Comparison of ENCODE assay signal across 15 cellular contexts in the genomic region with DNA sequence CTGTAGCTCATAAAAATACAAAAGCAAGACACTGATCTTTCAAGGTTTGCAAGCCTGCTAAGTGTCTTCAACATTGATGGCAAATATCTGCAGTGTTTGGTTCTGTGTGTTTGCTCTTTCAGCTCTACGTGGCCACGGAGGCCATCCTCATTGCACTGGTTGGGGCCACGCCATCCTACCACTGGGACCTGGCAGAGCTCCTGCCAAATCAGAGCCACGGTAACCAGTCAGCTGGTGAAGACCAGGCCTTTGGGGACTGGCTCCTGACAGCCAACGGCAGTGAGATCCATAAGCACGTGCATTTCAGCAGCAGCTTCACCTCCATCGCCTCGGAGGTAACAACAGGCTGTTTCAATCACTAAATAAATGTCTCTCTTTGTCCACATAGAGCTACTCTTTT. TPM values are rescaled to one million over a fixed set of nuclear protein-coding genes. Genes with fewer than 3 reads are reported as not detected.
DNase-seq lines count a peak whose midpoint lies in the region; ATAC-seq and TF ChIP-seq lines count a peak whose summit lies in the region.
"Had no signal": no experiment of that assay in that cellular context is flagged by ENCODE, and none has a peak within 500 bp of the region (broad histone marks: within the 10 kb centered on the region; RNA-seq: fewer than 3 reads in every experiment).

No MANE protein-coding gene starts in this region.

- no peak overlapping the region for H3K4me3 ChIP-seq in neutrophil (ENCODE audit: low read depth in 1 of 2, low read length in 1 of 2)
- H3K4me3 ChIP-seq in SJCRH30: no peak overlapping the region
- H3K4me3 ChIP-seq: BLaER1, GM12878, GM23338 had no signal

- H3K27me3 ChIP-seq in neutrophil (no peaks in the 10 kb centered on the region), SJCRH30 (no peaks in the 10 kb centered on the region)
- H3K27me3 ChIP-seq: BLaER1 had no signal

- peaks cover 14 to 40% of the 10 kb centered on the region in 2 experiments for H3K4me1 ChIP-seq in neutrophil (ENCODE audit: control insufficient read depth in 1 of 2, insufficient read depth in 1 of 2, low read depth in 1 of 2, low read length in 1 of 2)
- no peaks in the 10 kb centered on the region for H3K4me1 ChIP-seq in SJCRH30
- H3K4me1 ChIP-seq: BLaER1 had no signal

- H3K9me3 ChIP-seq in neutrophil: no peaks in the 10 kb centered on the region
- no peaks in the 10 kb centered on the region for H3K9me3 ChIP-seq in SJCRH30 (replicated peaks)

- no peaks in the 10 kb centered on the region for H3K36me3 Mint-ChIP-seq in activated CD8-positive, alpha-beta T cell treated with anti-CD3 and anti-CD28 coated beads for 36 hours (ENCODE audit: low read depth)
- H3K36me3 Mint-ChIP-seq in activated CD8-positive, alpha-beta T cell treated with anti-CD3 and anti-CD28 coated beads, Interleukin-2, amount 10 ng/mL, durations not matched to agents 7 days and 5 days (ENCODE audit: low read depth): no peaks in the 10 kb centered on the region
- H3K36me3 Mint-ChIP-seq: CD4-positive, CD25-positive, alpha-beta regulatory T cell had no signal

- H3K36me3 ChIP-seq in neutrophil (peaks cover 54% of the 10 kb centered on the region), SJCRH30 (no peaks in the 10 kb centered on the region)
- H3K36me3 ChIP-seq: BLaER1 had no signal

- TF ChIP-seq CTCF in activated CD8-positive, alpha-beta T cell treated with anti-CD3 and anti-CD28 coated beads for 36 hours (IDR thresholded peaks at IDR 0.05): no peak
- no peak for TF ChIP-seq CTCF in neutrophil (IDR thresholded peaks at IDR 0.05)

- DNase-seq in activated CD8-positive, alpha-beta T cell treated with anti-CD3 and anti-CD28 coated beads for 36 hours: peak; percentile 2
- no peak for DNase-seq in activated CD8-positive, alpha-beta T cell treated with anti-CD3 and anti-CD28 coated beads, Interleukin-2, amount 10 ng/mL, durations not matched to agents 7 days and 5 days
- DNase-seq in NK-92 (lab: John Stamatoyannopoulos, UW; ENCODE audit: unreplicated experiment) (no peak), NOMO-1 (lab: John Stamatoyannopoulos, UW; ENCODE audit: unreplicated experiment in 2 of 2) (no peak), SJCRH30 (no peak)
- DNase-seq: AML-193; CD4-positive, CD25-positive, alpha-beta regulatory T cell; H7 had no signal

- no peak overlapping the region for H3K4me3 Mint-ChIP-seq in activated CD8-positive, alpha-beta T cell treated with anti-CD3 and anti-CD28 coated beads for 36 hours
- H3K4me3 Mint-ChIP-seq in activated CD8-positive, alpha-beta T cell treated with anti-CD3 and anti-CD28 coated beads, Interleukin-2, amount 10 ng/mL, durations not matched to agents 7 days and 5 days: no peak overlapping the region
- H3K4me3 Mint-ChIP-seq: CD4-positive, CD25-positive, alpha-beta regulatory T cell; GM23338; IgD-negative memory B cell had no signal

- ATAC-seq in activated CD8-positive, alpha-beta T cell treated with anti-CD3 and anti-CD28 coated beads for 36 hours: no peak
- ATAC-seq in activated CD8-positive, alpha-beta T cell treated with anti-CD3 and anti-CD28 coated beads, Interleukin-2, amount 10 ng/mL, durations not matched to agents 7 days and 5 days: no peak
- ATAC-seq: GM12878, GM23338 had no signal

- peaks cover 2% of the 10 kb centered on the region for H3K9me3 Mint-ChIP-seq in activated CD8-positive, alpha-beta T cell treated with anti-CD3 and anti-CD28 coated beads for 36 hours
- no peaks in the 10 kb centered on the region for H3K9me3 Mint-ChIP-seq in activated CD8-positive, alpha-beta T cell treated with anti-CD3 and anti-CD28 coated beads, Interleukin-2, amount 10 ng/mL, durations not matched to agents 7 days and 5 days (ENCODE audit: insufficient read depth)
- H3K9me3 Mint-ChIP-seq: GM23338 had no signal

- H3K27ac ChIP-seq in cingulate gyrus (ENCODE audit: low read depth, low read length): peak overlapping the region; percentile 2
- peak overlapping the region; percentile 52 for H3K27ac ChIP-seq in neutrophil
- no peak overlapping the region for H3K27ac ChIP-seq in SJCRH30
- H3K27ac ChIP-seq: 22Rv1, BLaER1 had no signal

- intact Hi-C loops in activated CD8-positive, alpha-beta T cell treated with anti-CD3 and anti-CD28 coated beads for 36 hours (cut with micrococcal nuclease): no loop called here

- POLR2A ChIA-PET in activated CD8-positive, alpha-beta T cell treated with anti-CD3 and anti-CD28 coated beads for 36 hours (lab: Charles Lee): interaction anchor here (0.9 kb wide), 1 partner anchor 11 kb away, joined by 3 read pairs; no protein-coding TSS in a partner anchor
- POLR2A ChIA-PET in activated CD8-positive, alpha-beta T cell treated with anti-CD3 and anti-CD28 coated beads, Interleukin-2, amount 10 ng/mL, durations not matched to agents 7 days and 5 days (lab: Charles Lee): interaction anchor here (0.7 kb wide), 1 partner anchor 719 kb away, joined by 3 read pairs; no protein-coding TSS in a partner anchor

- CTCF ChIA-PET in activated CD8-positive, alpha-beta T cell treated with anti-CD3 and anti-CD28 coated beads for 36 hours (lab: Charles Lee): interaction anchor here (1.0 to 5.6 kb wide), 4 partner anchors 10 to 28 kb away, joined by 3 to 32 read pairs (median 9); no protein-coding TSS in a partner anchor
- CTCF ChIA-PET in activated CD8-positive, alpha-beta T cell treated with anti-CD3 and anti-CD28 coated beads, Interleukin-2, amount 10 ng/mL, durations not matched to agents 7 days and 5 days (lab: Charles Lee): interaction anchor here (1.6 to 4.1 kb wide), 2 partner anchors 11 to 29 kb away, joined by 8 to 26 read pairs; no protein-coding TSS in a partner anchor

- H3K4me1 Mint-ChIP-seq in activated CD8-positive, alpha-beta T cell treated with anti-CD3 and anti-CD28 coated beads for 36 hours (ENCODE audit: low read depth): peaks cover 6% of the 10 kb centered on the region
- no peaks in the 10 kb centered on the region for H3K4me1 Mint-ChIP-seq in activated CD8-positive, alpha-beta T cell treated with anti-CD3 and anti-CD28 coated beads, Interleukin-2, amount 10 ng/mL, durations not matched to agents 7 days and 5 days (ENCODE audit: low read depth)

- H3K27ac Mint-ChIP-seq in activated CD8-positive, alpha-beta T cell treated with anti-CD3 and anti-CD28 coated beads for 36 hours: no peak overlapping the region
- no peak overlapping the region for H3K27ac Mint-ChIP-seq in activated CD8-positive, alpha-beta T cell treated with anti-CD3 and anti-CD28 coated beads, Interleukin-2, amount 10 ng/mL, durations not matched to agents 7 days and 5 days
- H3K27ac Mint-ChIP-seq: CD4-positive, CD25-positive, alpha-beta regulatory T cell; GM23338 had no signal

- peaks cover 1% of the 10 kb centered on the region for H3K27me3 Mint-ChIP-seq in activated CD8-positive, alpha-beta T cell treated with anti-CD3 and anti-CD28 coated beads for 36 hours
- peaks cover 2% of the 10 kb centered on the region for H3K27me3 Mint-ChIP-seq in activated CD8-positive, alpha-beta T cell treated with anti-CD3 and anti-CD28 coated beads, Interleukin-2, amount 10 ng/mL, durations not matched to agents 7 days and 5 days (ENCODE audit: low read depth)
- H3K27me3 Mint-ChIP-seq: IgD-negative memory B cell had no signal

RNA-seq across cellular contexts. Expression of a gene that starts 15.6 kb away (rescaled TPM):
- under 1 TPM; 0.07 to 0.25 TPM for total RNA-seq in activated CD8-positive, alpha-beta T cell treated with anti-CD3 and anti-CD28 coated beads for 36 hours
- under 1 TPM; 0.40 to 0.60 TPM for total RNA-seq in activated CD8-positive, alpha-beta T cell treated with anti-CD3 and anti-CD28 coated beads, Interleukin-2, amount 10 ng/mL, durations not matched to agents 7 days and 5 days
- total RNA-seq in SJCRH30 (2014; rRNA removed; shearing (Covaris generic)): not detected in 2 replicates
